Comparison of ENCODE assay signal across 28 cellular contexts in the genomic region with DNA sequence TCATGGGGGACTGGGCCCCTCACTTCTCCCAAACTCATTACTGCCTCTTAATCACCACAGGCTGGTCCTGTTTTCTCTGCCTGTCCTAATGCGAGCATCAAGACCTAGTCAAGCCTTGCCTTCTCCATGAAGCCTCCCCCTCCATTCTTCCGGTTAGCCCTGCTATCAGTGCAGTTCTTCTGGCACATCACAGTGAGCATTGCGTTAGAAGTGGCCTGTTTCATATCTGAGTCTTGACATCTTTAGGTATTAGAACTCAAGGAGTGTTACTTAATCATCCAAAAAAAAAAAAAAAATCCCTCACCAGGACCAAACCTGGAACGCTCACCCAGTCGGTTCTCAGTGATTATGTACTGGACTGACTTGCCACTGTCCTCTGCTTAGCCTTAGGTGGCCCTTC.
"Had no signal": no experiment of that assay in that cellular context is flagged by ENCODE, and none has a peak within 500 bp of the region (broad histone marks: within the 10 kb centered on the region; RNA-seq: fewer than 3 reads in every experiment).

No MANE protein-coding gene starts in this region.

- H3K4me3 ChIP-seq: body of pancreas, esophagus squamous epithelium, gastrocnemius medialis, ovary, right lobe of liver, upper lobe of left lung had no signal

- H3K4me3 Mint-ChIP-seq: activated CD4-positive, alpha-beta memory T cell treated with anti-CD3 and anti-CD28 coated beads, Interleukin-2, amount 10 ng/mL, durations not matched to agents 7 days and 5 days; activated CD4-positive, alpha-beta T cell treated with anti-CD3 and anti-CD28 coated beads, Interleukin-2, amount 10 ng/mL, durations not matched to agents 7 days and 5 days; activated CD8-positive, alpha-beta memory T cell treated with anti-CD3 and anti-CD28 coated beads, Interleukin-2, amount 10 ng/mL, durations not matched to agents 7 days and 5 days; activated naive CD8-positive, alpha-beta T cell; nephron; stimulated activated naive CD8-positive, alpha-beta T cell treated with anti-CD3 and anti-CD28 coated beads, Interleukin-15, amount 100 ng/mL, for 72 hours had no signal

- H3K36me3 ChIP-seq: esophagus squamous epithelium, gastrocnemius medialis, ovary, right lobe of liver, upper lobe of left lung had no signal

- FAIRE-seq: colon, endometrium had no signal

- H3K9me3 Mint-ChIP-seq: activated CD4-positive, alpha-beta memory T cell treated with anti-CD3 and anti-CD28 coated beads, Interleukin-2, amount 10 ng/mL, durations not matched to agents 7 days and 5 days; activated CD4-positive, alpha-beta T cell treated with anti-CD3 and anti-CD28 coated beads, Interleukin-2, amount 10 ng/mL, durations not matched to agents 7 days and 5 days; nephron; stimulated activated naive CD8-positive, alpha-beta T cell treated with anti-CD3 and anti-CD28 coated beads, Interleukin-15, amount 100 ng/mL, for 72 hours had no signal

- H3K4me1 Mint-ChIP-seq: nephron had no signal

- H3K27ac Mint-ChIP-seq: activated CD4-positive, alpha-beta memory T cell treated with anti-CD3 and anti-CD28 coated beads, Interleukin-2, amount 10 ng/mL, durations not matched to agents 7 days and 5 days; activated CD4-positive, alpha-beta T cell treated with anti-CD3 and anti-CD28 coated beads, Interleukin-2, amount 10 ng/mL, durations not matched to agents 7 days and 5 days; activated CD8-positive, alpha-beta memory T cell treated with anti-CD3 and anti-CD28 coated beads, Interleukin-2, amount 10 ng/mL, durations not matched to agents 7 days and 5 days; activated naive CD8-positive, alpha-beta T cell; nephron; progenitor cell of endocrine pancreas; stimulated activated naive CD8-positive, alpha-beta T cell treated with anti-CD3 and anti-CD28 coated beads, Interleukin-15, amount 100 ng/mL, for 72 hours had no signal

- H3K4me1 ChIP-seq: gastrocnemius medialis had no signal

- ATAC-seq: activated CD4-positive, CD25-positive, alpha-beta regulatory T cell treated with anti-CD3 and anti-CD28 coated beads, Interleukin-2, amount 50 U/mL, for 24 hours; activated CD8-positive, alpha-beta memory T cell treated with anti-CD3 and anti-CD28 coated beads, Interleukin-2, amount 10 ng/mL, durations not matched to agents 7 days and 5 days; body of pancreas; gastrocnemius medialis; left cardiac atrium; left ventricle myocardium superior; right lobe of liver; stimulated activated naive CD8-positive, alpha-beta T cell treated with anti-CD3 and anti-CD28 coated beads, Interleukin-15, amount 100 ng/mL, for 72 hours had no signal

- DNase-seq: activated CD4-positive, alpha-beta memory T cell treated with anti-CD3 and anti-CD28 coated beads, Interleukin-2, amount 10 ng/mL, durations not matched to agents 7 days and 5 days; activated CD4-positive, alpha-beta T cell treated with anti-CD3 and anti-CD28 coated beads, Interleukin-2, amount 10 ng/mL, durations not matched to agents 7 days and 5 days; activated CD8-positive, alpha-beta memory T cell treated with anti-CD3 and anti-CD28 coated beads, Interleukin-2, amount 10 ng/mL, durations not matched to agents 7 days and 5 days; activated naive CD4-positive, alpha-beta T cell; activated T-cell treated with anti-CD3 and anti-CD28 coated beads, Interleukin-2, amount 50 U/mL, for 48 hours; aorta; body of pancreas; effector CD8-positive, alpha-beta T cell; esophagus squamous epithelium; gastrocnemius medialis; glutamatergic neuron; islet precursor cell; left cardiac atrium; left ventricle myocardium superior; ovary; right lobe of liver; stimulated activated CD4-positive, alpha-beta T cell treated with anti-CD3 and anti-CD28 coated beads, Interleukin-2, amount 100 ng/mL, for 48 hours; stimulated activated naive CD8-positive, alpha-beta T cell treated with anti-CD3 and anti-CD28 coated beads, Interleukin-15, amount 100 ng/mL, for 72 hours; substantia nigra; upper lobe of left lung had no signal

- H3K9me3 ChIP-seq: body of pancreas, esophagus squamous epithelium, gastrocnemius medialis, ovary, right lobe of liver, upper lobe of left lung had no signal

- H3K27me3 Mint-ChIP-seq: activated CD4-positive, alpha-beta memory T cell treated with anti-CD3 and anti-CD28 coated beads, Interleukin-2, amount 10 ng/mL, durations not matched to agents 7 days and 5 days; activated CD4-positive, alpha-beta T cell treated with anti-CD3 and anti-CD28 coated beads, Interleukin-2, amount 10 ng/mL, durations not matched to agents 7 days and 5 days; activated CD8-positive, alpha-beta memory T cell treated with anti-CD3 and anti-CD28 coated beads, Interleukin-2, amount 10 ng/mL, durations not matched to agents 7 days and 5 days; activated naive CD8-positive, alpha-beta T cell; progenitor cell of endocrine pancreas; stimulated activated naive CD8-positive, alpha-beta T cell treated with anti-CD3 and anti-CD28 coated beads, Interleukin-15, amount 100 ng/mL, for 72 hours had no signal

- H3K27ac ChIP-seq: body of pancreas, epithelial cell of prostate, gastrocnemius medialis, ovary, right lobe of liver, VCaP had no signal
